ENCODE assay signal across 9 cellular contexts in genomic region chr19:6743714-6744380, GRCh38. TPM values are rescaled to one million over a fixed set of nuclear protein-coding genes. Genes with fewer than 3 reads are reported as not detected.
DNase-seq lines count a peak whose midpoint lies in the region; ATAC-seq and TF ChIP-seq lines count a peak whose summit lies in the region.
"Had no signal": no experiment of that assay in that cellular context is flagged by ENCODE, and none has a peak within 500 bp of the region (broad histone marks: within the 10 kb centered on the region; RNA-seq: fewer than 3 reads in every experiment).

No MANE protein-coding gene starts in this region.

- no peak for ATAC-seq in GM19023 (IDR thresholded peaks at IDR 0.05; ENCODE audit: unreplicated experiment)

- H3K9me3 ChIP-seq in HEK293 (ENCODE audit: control insufficient read depth, insufficient read depth, low read depth, low read length) (no peaks in the 10 kb centered on the region), stomach smooth muscle (ENCODE audit: control insufficient read depth in 2 of 2, low read length in 2 of 2) (no peaks in the 10 kb centered on the region)

- TF ChIP-seq CTCF in HEK293 (tag by site-specific recombination; IDR thresholded peaks at IDR 0.05) (no peak), WI38 (IDR thresholded peaks at IDR 0.05; ENCODE audit: low read depth, low read length) (no peak)

- H3K36me3 ChIP-seq in HEK293 (ENCODE audit: control insufficient read depth in 2 of 2, insufficient read depth in 1 of 2, low read length in 2 of 2) (peaks cover 31 to 47% of the 10 kb centered on the region in 2 experiments), stomach smooth muscle (ENCODE audit: control insufficient read depth in 2 of 2, insufficient read depth in 2 of 2, low read length in 2 of 2) (peaks cover 11 to 12% of the 10 kb centered on the region in 2 donors)

- DNase-seq in iris pigment epithelial cell (ENCODE audit: low read depth), result peak; percentile 53
- no peak for DNase-seq in SK-N-DZ (ENCODE audit: low spot score)
- DNase-seq in SW 1271 (lab: John Stamatoyannopoulos, UW), result no peak
- DNase-seq: activated CD4-positive, alpha-beta T cell treated with anti-CD3 and anti-CD28 coated beads, Interleukin-2, amount 50 U/mL, for 4 hours; NCI-H526 treated with DMSO at 0.1 percent for 48 hours had no signal

- POLR2A ChIA-PET in HEK293 (lab: Yijun Ruan, JAX), result interaction anchor here (0.8 to 2.4 kb wide), 3 partner anchors 10 to 120 kb away, joined by 3 to 11 read pairs (median 3); partner anchors contain the start of gene SH2D3A

- H3K4me3 ChIP-seq in HEK293 (ENCODE audit: low read depth, low read length) (no peak overlapping the region), WI38 (ENCODE audit: low read depth, low read length) (peak overlapping the region; percentile 29; the same call in 1 of the 2 replicates), stomach smooth muscle (ENCODE audit: low read length in 2 of 2) (peak overlapping the region; percentile 2 to 52)

- peak overlapping the region; percentile 29 to 36 for H3K9ac ChIP-seq in stomach smooth muscle (ENCODE audit: low read length in 2 of 2)

- CTCF ChIA-PET in HEK293 (lab: Yijun Ruan, JAX), result interaction anchor here (0.6 to 1.5 kb wide), 3 partner anchors 120 to 478 kb away, joined by 3 to 4 read pairs (median 4); no protein-coding TSS in a partner anchor

- H3K27ac ChIP-seq in HEK293 (ENCODE audit: extremely low read depth, low read depth, low read length) (peak overlapping the region; percentile 74), stomach smooth muscle (ENCODE audit: low read length) (peak overlapping the region; percentile 87)

- no peaks in the 10 kb centered on the region for H3K27me3 ChIP-seq in stomach smooth muscle (ENCODE audit: control insufficient read depth in 1 of 2, insufficient read depth in 2 of 2, low read length in 2 of 2)

- H3K4me1 ChIP-seq in HEK293 (ENCODE audit: control insufficient read depth, insufficient read depth, low read length) (peaks cover 29% of the 10 kb centered on the region), stomach smooth muscle (ENCODE audit: control insufficient read depth, insufficient read depth, low read length) (peaks cover 51% of the 10 kb centered on the region)

TF ChIP-seq in HEK293, 187 proteins besides CTCF, POLR2A, EP300 and RAD21 (continues in another document):
- TF ChIP-seq RBAK (tag by site-specific recombination; IDR thresholded peaks at IDR 0.05) (no peak), ZSCAN30 (tag by site-specific recombination; IDR thresholded peaks at IDR 0.05) (peak; percentile 78; the same call in 1 of the 2 replicates), ZBTB21 (tag by site-specific recombination; IDR thresholded peaks at IDR 0.05) (no peak), ZEB2 (tag by site-specific recombination; IDR thresholded peaks at IDR 0.05) (0 out of 2 replicates have a peak, but pooled peaks have one; percentile 24), ZNF560 (tag by site-specific recombination; IDR thresholded peaks at IDR 0.05; ENCODE audit: borderline replicate concordance) (no peak), OSR2 (tag by site-specific recombination; IDR thresholded peaks at IDR 0.05) (peak; percentile 53), WT1 (tag by site-specific recombination; IDR thresholded peaks at IDR 0.05) (no peak), ZNF629 (tag by site-specific recombination; IDR thresholded peaks at IDR 0.05) (no peak), ZNF366 (tag by site-specific recombination; conservative IDR thresholded peaks at IDR 0.05) (no peak; the same call in 1 of the 2 replicates), GLI2 (tag by site-specific recombination; IDR thresholded peaks at IDR 0.05; ENCODE audit: borderline replicate concordance, low read depth) (no peak), ZNF621 (tag by site-specific recombination; IDR thresholded peaks at IDR 0.05) (no peak), ZNF266 (tag by site-specific recombination; IDR thresholded peaks at IDR 0.05; ENCODE audit: low read depth) (no peak), ZNF211 (tag by site-specific recombination; IDR thresholded peaks at IDR 0.05; ENCODE audit: low read depth) (no peak), ZNF664 (tag by site-specific recombination; IDR thresholded peaks at IDR 0.05) (no peak), ZNF175 (tag by site-specific recombination; IDR thresholded peaks at IDR 0.05) (no peak)
- TF ChIP-seq, protein P1, sequence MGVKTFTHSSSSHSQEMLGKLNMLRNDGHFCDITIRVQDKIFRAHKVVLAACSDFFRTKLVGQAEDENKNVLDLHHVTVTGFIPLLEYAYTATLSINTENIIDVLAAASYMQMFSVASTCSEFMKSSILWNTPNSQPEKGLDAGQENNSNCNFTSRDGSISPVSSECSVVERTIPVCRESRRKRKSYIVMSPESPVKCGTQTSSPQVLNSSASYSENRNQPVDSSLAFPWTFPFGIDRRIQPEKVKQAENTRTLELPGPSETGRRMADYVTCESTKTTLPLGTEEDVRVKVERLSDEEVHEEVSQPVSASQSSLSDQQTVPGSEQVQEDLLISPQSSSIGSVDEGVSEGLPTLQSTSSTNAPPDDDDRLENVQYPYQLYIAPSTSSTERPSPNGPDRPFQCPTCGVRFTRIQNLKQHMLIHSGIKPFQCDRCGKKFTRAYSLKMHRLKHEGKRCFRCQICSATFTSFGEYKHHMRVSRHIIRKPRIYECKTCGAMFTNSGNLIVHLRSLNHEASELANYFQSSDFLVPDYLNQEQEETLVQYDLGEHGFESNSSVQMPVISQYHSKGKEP (tag by site-specific recombination; IDR thresholded peaks at IDR 0.05), result peak; percentile 30; the same call in 1 of the 2 replicates
- TF ChIP-seq, protein P2, sequence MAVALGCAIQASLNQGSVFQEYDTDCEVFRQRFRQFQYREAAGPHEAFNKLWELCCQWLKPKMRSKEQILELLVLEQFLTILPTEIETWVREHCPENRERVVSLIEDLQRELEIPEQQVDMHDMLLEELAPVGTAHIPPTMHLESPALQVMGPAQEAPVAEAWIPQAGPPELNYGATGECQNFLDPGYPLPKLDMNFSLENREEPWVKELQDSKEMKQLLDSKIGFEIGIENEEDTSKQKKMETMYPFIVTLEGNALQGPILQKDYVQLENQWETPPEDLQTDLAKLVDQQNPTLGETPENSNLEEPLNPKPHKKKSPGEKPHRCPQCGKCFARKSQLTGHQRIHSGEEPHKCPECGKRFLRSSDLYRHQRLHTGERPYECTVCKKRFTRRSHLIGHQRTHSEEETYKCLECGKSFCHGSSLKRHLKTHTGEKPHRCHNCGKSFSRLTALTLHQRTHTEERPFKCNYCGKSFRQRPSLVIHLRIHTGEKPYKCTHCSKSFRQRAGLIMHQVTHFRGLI (tag by site-specific recombination; IDR thresholded peaks at IDR 0.05), result no peak
- TF ChIP-seq, protein P3, sequence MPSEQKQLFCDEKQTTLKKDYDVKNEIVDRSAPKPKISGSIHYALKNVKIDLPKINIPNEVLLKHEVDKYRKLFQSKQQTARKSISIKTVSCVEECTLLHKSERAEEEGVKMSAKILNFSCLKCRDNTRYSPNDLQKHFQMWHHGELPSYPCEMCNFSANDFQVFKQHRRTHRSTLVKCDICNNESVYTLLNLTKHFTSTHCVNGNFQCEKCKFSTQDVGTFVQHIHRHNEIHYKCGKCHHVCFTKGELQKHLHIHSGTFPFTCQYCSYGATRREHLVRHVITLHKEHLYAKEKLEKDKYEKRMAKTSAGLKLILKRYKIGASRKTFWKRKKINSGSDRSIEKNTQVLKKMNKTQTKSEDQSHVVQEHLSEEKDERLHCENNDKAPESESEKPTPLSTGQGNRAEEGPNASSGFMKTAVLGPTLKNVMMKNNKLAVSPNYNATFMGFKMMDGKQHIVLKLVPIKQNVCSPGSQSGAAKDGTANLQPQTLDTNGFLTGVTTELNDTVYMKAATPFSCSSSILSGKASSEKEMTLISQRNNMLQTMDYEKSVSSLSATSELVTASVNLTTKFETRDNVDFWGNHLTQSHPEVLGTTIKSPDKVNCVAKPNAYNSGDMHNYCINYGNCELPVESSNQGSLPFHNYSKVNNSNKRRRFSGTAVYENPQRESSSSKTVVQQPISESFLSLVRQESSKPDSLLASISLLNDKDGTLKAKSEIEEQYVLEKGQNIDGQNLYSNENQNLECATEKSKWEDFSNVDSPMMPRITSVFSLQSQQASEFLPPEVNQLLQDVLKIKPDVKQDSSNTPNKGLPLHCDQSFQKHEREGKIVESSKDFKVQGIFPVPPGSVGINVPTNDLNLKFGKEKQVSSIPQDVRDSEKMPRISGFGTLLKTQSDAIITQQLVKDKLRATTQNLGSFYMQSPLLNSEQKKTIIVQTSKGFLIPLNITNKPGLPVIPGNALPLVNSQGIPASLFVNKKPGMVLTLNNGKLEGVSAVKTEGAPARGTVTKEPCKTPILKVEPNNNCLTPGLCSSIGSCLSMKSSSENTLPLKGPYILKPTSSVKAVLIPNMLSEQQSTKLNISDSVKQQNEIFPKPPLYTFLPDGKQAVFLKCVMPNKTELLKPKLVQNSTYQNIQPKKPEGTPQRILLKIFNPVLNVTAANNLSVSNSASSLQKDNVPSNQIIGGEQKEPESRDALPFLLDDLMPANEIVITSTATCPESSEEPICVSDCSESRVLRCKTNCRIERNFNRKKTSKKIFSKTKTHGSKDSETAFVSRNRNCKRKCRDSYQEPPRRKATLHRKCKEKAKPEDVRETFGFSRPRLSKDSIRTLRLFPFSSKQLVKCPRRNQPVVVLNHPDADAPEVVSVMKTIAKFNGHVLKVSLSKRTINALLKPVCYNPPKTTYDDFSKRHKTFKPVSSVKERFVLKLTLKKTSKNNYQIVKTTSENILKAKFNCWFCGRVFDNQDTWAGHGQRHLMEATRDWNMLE (tag by site-specific recombination; conservative IDR thresholded peaks at IDR 0.05; ENCODE audit: low read depth), result no peak

RNA-seq across cellular contexts. Expression of gene TRIP10, which starts 4.4 kb away (rescaled TPM):
- 10.4 and 42.0 TPM in 2 replicates for polyA plus RNA-seq in SK-N-DZ (2014; cell fraction: cytosol; rRNA removed)
- polyA plus RNA-seq in SK-N-DZ (2014; cell fraction: nucleus; rRNA removed), result 11.9 and 16.9 TPM in 2 replicates

RNA-seq across cellular contexts. Expression of gene GPR108, which starts 6.5 kb away (rescaled TPM):
- polyA plus RNA-seq in SK-N-DZ (2014; cell fraction: cytosol; rRNA removed), result 33.8 and 39.2 TPM in 2 replicates
- 59.8 and 73.1 TPM in 2 replicates for polyA plus RNA-seq in SK-N-DZ (2014; cell fraction: nucleus; rRNA removed)

RNA-seq across cellular contexts. Expression of gene SH2D3A, which starts 23.4 kb away (rescaled TPM):
- 0.71 and 0.80 TPM in 2 replicates for polyA plus RNA-seq in SK-N-DZ (2014; cell fraction: cytosol; rRNA removed)
- 0.06 and 2.2 TPM in 2 replicates for polyA plus RNA-seq in SK-N-DZ (2014; cell fraction: nucleus; rRNA removed)

RNA-seq across cellular contexts. Expression of gene C3, which starts 23.4 kb away (rescaled TPM):
- not detected in 2 replicates for polyA plus RNA-seq in SK-N-DZ (2014; cell fraction: cytosol; rRNA removed)
- not detected in 2 replicates for polyA plus RNA-seq in SK-N-DZ (2014; cell fraction: nucleus; rRNA removed)

RNA-seq across cellular contexts. Expression of gene VAV1, which starts 28.7 kb away (rescaled TPM):
- not detected in 2 replicates for polyA plus RNA-seq in SK-N-DZ (2014; cell fraction: cytosol; rRNA removed)
- not detected in 2 replicates for polyA plus RNA-seq in SK-N-DZ (2014; cell fraction: nucleus; rRNA removed)
